In the genomic region with DNA sequence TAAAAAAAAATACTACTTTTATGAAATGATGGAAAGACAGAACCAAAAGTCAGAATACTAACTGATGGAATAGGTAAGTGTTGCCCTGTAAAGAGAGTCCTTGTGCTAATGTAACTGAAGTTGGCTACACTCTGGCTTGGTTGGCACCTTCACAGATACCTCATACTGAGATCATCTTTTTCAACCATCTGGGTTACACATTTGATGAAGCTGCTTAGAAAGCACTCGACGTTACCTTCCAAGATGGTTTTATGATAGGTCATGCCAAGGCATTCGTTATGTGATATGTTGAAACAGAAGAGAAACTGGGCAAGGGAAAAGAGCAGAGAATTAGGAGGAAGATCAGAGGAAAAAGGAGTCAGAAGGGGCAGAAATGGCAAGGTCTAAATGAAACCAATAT, we compare ENCODE assay signal across 22 cellular contexts.
"Had no signal": no experiment of that assay in that cellular context is flagged by ENCODE, and none has a peak within 500 bp of the region (broad histone marks: within the 10 kb centered on the region; RNA-seq: fewer than 3 reads in every experiment).

No MANE protein-coding gene starts in this region.

- H3K4me1 Mint-ChIP-seq: activated CD4-positive, alpha-beta T cell treated with anti-CD3 and anti-CD28 coated beads for 36 hours had no signal

- ATAC-seq: activated CD4-positive, alpha-beta T cell treated with anti-CD3 and anti-CD28 coated beads for 36 hours; activated T-cell treated with anti-CD3 and anti-CD28 coated beads, Interleukin-2, amount 50 U/mL, for 72 hours; left ventricle myocardium superior; mucosa of descending colon; natural killer cell treated with Interleukin-12 subunit alpha and Interleukin-12 subunit beta and Interleukin-15 and Interleukin-18, amount 100 ng/mL, for 72 hours; right lobe of liver; stimulated activated naive CD8-positive, alpha-beta T cell treated with anti-CD3 and anti-CD28 coated beads, Interleukin-15, Interleukin-2, amounts not matched to agents 100 U/mL and 50 U/mL, for 24 hours had no signal

- H3K36me3 Mint-ChIP-seq: activated naive CD8-positive, alpha-beta T cell had no signal

- H3K4me3 Mint-ChIP-seq: activated CD4-positive, alpha-beta T cell treated with anti-CD3 and anti-CD28 coated beads for 36 hours; activated naive CD8-positive, alpha-beta T cell; activated T-cell treated with anti-CD3 and anti-CD28 coated beads, Interleukin-2, amount 50 U/mL, for 72 hours; natural killer cell treated with Interleukin-12 subunit alpha and Interleukin-12 subunit beta and Interleukin-15 and Interleukin-18, amount 100 ng/mL, for 72 hours; T-helper 2 cell treated with Interferon-gamma antibody and Interleukin-4, amounts not matched to agents 5 μg/mL and 100 μg/mL, for 36 hours had no signal

- H3K27me3 Mint-ChIP-seq: activated CD4-positive, alpha-beta T cell treated with anti-CD3 and anti-CD28 coated beads for 36 hours; activated naive CD8-positive, alpha-beta T cell; natural killer cell treated with Interleukin-12 subunit alpha and Interleukin-12 subunit beta and Interleukin-15 and Interleukin-18, amount 100 ng/mL, for 72 hours; progenitor cell of endocrine pancreas had no signal

- DNase-seq: activated CD4-positive, alpha-beta T cell treated with anti-CD3 and anti-CD28 coated beads for 36 hours; activated CD4-positive, alpha-beta T cell treated with anti-CD3 and anti-CD28 coated beads, Interleukin-2, amount 50 U/mL, for 4 hours; activated CD4-positive, CD25-positive, alpha-beta regulatory T cell; activated naive CD4-positive, alpha-beta T cell; activated T-cell treated with anti-CD3 and anti-CD28 coated beads for 4 hours; activated T-cell treated with anti-CD3 and anti-CD28 coated beads, Interleukin-2, amount 50 U/mL, for 72 hours; anterior cingulate cortex; cerebellar nuclear complex; effector memory CD4-positive, alpha-beta T cell; foreskin melanocyte; left ventricle myocardium superior; mucosa of descending colon; ovary; right lobe of liver; stimulated activated CD4-positive, alpha-beta T cell treated with anti-CD3 and anti-CD28 coated beads, Interleukin-2, amount 100 ng/mL, for 48 hours; stimulated activated naive CD8-positive, alpha-beta T cell treated with anti-CD3 and anti-CD28 coated beads, Interleukin-15, Interleukin-2, amounts not matched to agents 100 U/mL and 50 U/mL, for 24 hours; testis; transverse colon had no signal

- H3K27ac Mint-ChIP-seq: activated CD4-positive, alpha-beta T cell treated with anti-CD3 and anti-CD28 coated beads for 36 hours; activated naive CD8-positive, alpha-beta T cell; activated T-cell treated with anti-CD3 and anti-CD28 coated beads, Interleukin-2, amount 50 U/mL, for 72 hours; natural killer cell treated with Interleukin-12 subunit alpha and Interleukin-12 subunit beta and Interleukin-15 and Interleukin-18, amount 100 ng/mL, for 72 hours; progenitor cell of endocrine pancreas; T-helper 2 cell treated with Interferon-gamma antibody and Interleukin-4, amounts not matched to agents 5 μg/mL and 100 μg/mL, for 36 hours had no signal

- H3K9me3 Mint-ChIP-seq: natural killer cell treated with Interleukin-12 subunit alpha and Interleukin-12 subunit beta and Interleukin-15 and Interleukin-18, amount 100 ng/mL, for 72 hours had no signal
